Comparison of ENCODE assay signal across 13 cellular contexts in the genomic region with DNA sequence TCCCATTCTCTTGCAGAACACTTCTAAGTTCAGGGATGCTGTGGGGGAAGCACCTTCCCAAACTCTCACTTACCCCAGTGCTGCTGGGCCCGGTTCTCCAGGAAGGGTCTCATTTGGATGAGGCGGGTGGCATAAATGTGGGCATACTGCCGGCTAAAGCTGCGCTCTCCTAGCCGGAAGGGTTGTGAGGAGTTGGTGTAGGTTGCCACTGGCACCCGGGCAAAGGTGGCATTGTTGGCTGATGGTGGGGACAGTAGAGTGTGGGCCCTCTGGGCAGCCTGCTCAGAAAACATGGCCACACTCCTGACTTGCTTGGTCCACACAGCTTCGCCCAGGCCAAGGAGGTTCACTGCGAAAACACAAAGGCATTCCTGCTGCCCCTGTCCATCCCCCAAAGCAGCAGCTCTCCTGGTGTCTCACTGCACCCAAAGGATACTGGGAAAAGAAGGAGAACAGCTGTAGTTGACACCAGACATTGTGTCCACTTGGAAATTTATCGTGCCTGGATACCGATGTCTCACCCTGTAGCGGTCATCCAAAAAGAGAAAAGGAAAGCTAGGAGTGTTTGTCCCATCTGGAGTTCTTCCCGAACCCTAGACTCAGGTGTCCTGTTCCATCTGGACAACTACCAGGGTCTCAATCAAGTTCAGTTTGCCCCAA. TPM values are rescaled to one million over a fixed set of nuclear protein-coding genes. Genes with fewer than 3 reads are reported as not detected.
DNase-seq lines count a peak whose midpoint lies in the region; ATAC-seq and TF ChIP-seq lines count a peak whose summit lies in the region.
"Had no signal": no experiment of that assay in that cellular context is flagged by ENCODE, and none has a peak within 500 bp of the region (broad histone marks: within the 10 kb centered on the region; RNA-seq: fewer than 3 reads in every experiment).

No MANE protein-coding gene starts in this region.

- H3K4me3 ChIP-seq in A673 (ENCODE audit: low read depth, low read length, poor library complexity, severe bottlenecking), result peak overlapping the region; percentile 62
- peak overlapping the region; percentile 75 for H3K4me3 ChIP-seq in GM23338
- peak overlapping the region in 1 of 2 donors; percentile 87 for H3K4me3 ChIP-seq in left lung

- H3K4me3 Mint-ChIP-seq in GM23338, result peak overlapping the region; percentile 77
- peak overlapping the region; percentile 96 for H3K4me3 Mint-ChIP-seq in activated T-helper 1 cell treated with anti-CD3 and anti-CD28 coated beads, Interleukin-12 subunit alpha, Interleukin-12 subunit beta, Interleukin-2, Interleukin-4 antibody, amounts not matched to agents 30 ng/mL and 10 ng/mL and 1 ng/mL, durations not matched to agents 14 hours and 24 hours and 36 hours

- CTCF ChIA-PET in A673 (lab: Charles Lee), result no interaction called here

- H3K4me1 Mint-ChIP-seq in GM23338, result peaks cover 11% of the 10 kb centered on the region
- peaks cover 31% of the 10 kb centered on the region for H3K4me1 Mint-ChIP-seq in activated T-helper 1 cell treated with anti-CD3 and anti-CD28 coated beads, Interleukin-12 subunit alpha, Interleukin-12 subunit beta, Interleukin-2, Interleukin-4 antibody, amounts not matched to agents 30 ng/mL and 10 ng/mL and 1 ng/mL, durations not matched to agents 14 hours and 24 hours and 36 hours (ENCODE audit: low read depth)

- H3K9me3 ChIP-seq in A673 (ENCODE audit: low read depth, low read length, poor library complexity, severe bottlenecking), result no peaks in the 10 kb centered on the region
- no peaks in the 10 kb centered on the region for H3K9me3 ChIP-seq in left lung

- H3K79me2 ChIP-seq in GM23338 (replicated peaks; ENCODE audit: insufficient read depth), result peaks cover 24% of the 10 kb centered on the region

- no peaks in the 10 kb centered on the region for H3K9me2 ChIP-seq in GM23338 (ENCODE audit: insufficient read depth)

- H3K27ac ChIP-seq in A673 (ENCODE audit: low read depth, low read length, poor library complexity, severe bottlenecking) (peak overlapping the region; percentile 83), GM23338 (ENCODE audit: low read depth) (no peak overlapping the region), left lung (no peak overlapping the region)
- H3K27ac ChIP-seq: epithelial cell of prostate had no signal

- H3K27ac Mint-ChIP-seq in GM23338, result no peak overlapping the region
- peak overlapping the region; percentile 90 for H3K27ac Mint-ChIP-seq in activated T-helper 1 cell treated with anti-CD3 and anti-CD28 coated beads, Interleukin-12 subunit alpha, Interleukin-12 subunit beta, Interleukin-2, Interleukin-4 antibody, amounts not matched to agents 30 ng/mL and 10 ng/mL and 1 ng/mL, durations not matched to agents 14 hours and 24 hours and 36 hours

- ATAC-seq in GM23338 (no peak), left lung (no peak), HG03159 (IDR thresholded peaks at IDR 0.05; ENCODE audit: unreplicated experiment) (no peak), GM18870 (IDR thresholded peaks at IDR 0.05; ENCODE audit: unreplicated experiment) (no peak)

- H3K9me3 Mint-ChIP-seq in GM23338, result peaks cover 3% of the 10 kb centered on the region
- no peaks in the 10 kb centered on the region for H3K9me3 Mint-ChIP-seq in activated T-helper 1 cell treated with anti-CD3 and anti-CD28 coated beads, Interleukin-12 subunit alpha, Interleukin-12 subunit beta, Interleukin-2, Interleukin-4 antibody, amounts not matched to agents 30 ng/mL and 10 ng/mL and 1 ng/mL, durations not matched to agents 14 hours and 24 hours and 36 hours

- peaks cover 49% of the 10 kb centered on the region for H3K36me3 Mint-ChIP-seq in GM23338 (ENCODE audit: low read depth)
- peaks cover 37% of the 10 kb centered on the region for H3K36me3 Mint-ChIP-seq in activated T-helper 1 cell treated with anti-CD3 and anti-CD28 coated beads, Interleukin-12 subunit alpha, Interleukin-12 subunit beta, Interleukin-2, Interleukin-4 antibody, amounts not matched to agents 30 ng/mL and 10 ng/mL and 1 ng/mL, durations not matched to agents 14 hours and 24 hours and 36 hours (ENCODE audit: low read depth)

- H3K4me1 ChIP-seq in A673 (ENCODE audit: insufficient read depth, low read length, poor library complexity, severe bottlenecking) (peaks cover 13% of the 10 kb centered on the region), GM23338 (ENCODE audit: insufficient read depth) (peaks cover 15% of the 10 kb centered on the region; the same call in 1 of the 2 replicates), left lung (peaks cover 9 to 32% of the 10 kb centered on the region in 2 donors)

- intact Hi-C loops in A673 (cut with micrococcal nuclease; ENCODE audit: unreplicated experiment) (loop anchor here (5.0 kb wide), 1 partner anchor 80 kb away; the partner anchor contains the start of gene YKT6), left lung (cut with DNase I) (no loop called here)
- intact Hi-C loops in activated T-helper 1 cell treated with anti-CD3 and anti-CD28 coated beads, Interleukin-12 subunit alpha, Interleukin-12 subunit beta, Interleukin-2, Interleukin-4 antibody, amounts not matched to agents 30 ng/mL and 10 ng/mL and 1 ng/mL, durations not matched to agents 14 hours and 24 hours and 36 hours (cut with micrococcal nuclease), result loop anchor here (2.0 to 10.0 kb wide), 5 partner anchors 17 to 675 kb away; partner anchors contain the start of genes AEBP1, DBNL, MRPS24 and PPIA

- no peaks in the 10 kb centered on the region for H3K27me3 ChIP-seq in A673 (replicated peaks; ENCODE audit: insufficient read depth, low read depth, low read length, poor library complexity)
- peaks cover 12% of the 10 kb centered on the region for H3K27me3 ChIP-seq in GM23338 (ENCODE audit: insufficient read depth)
- no peaks in the 10 kb centered on the region for H3K27me3 ChIP-seq in left lung

- H3F3A ChIP-seq in GM23338 (replicated peaks; ENCODE audit: low read depth), result no peaks in the 10 kb centered on the region

- peak overlapping the region; percentile 88 for H3K4me2 ChIP-seq in GM23338

- DNase-seq in A673 (ENCODE audit: low spot score), result no peak
- no peak for DNase-seq in GM23338 (ENCODE audit: low spot score)
- DNase-seq in activated T-helper 1 cell treated with anti-CD3 and anti-CD28 coated beads, Interleukin-12 subunit alpha, Interleukin-12 subunit beta, Interleukin-2, Interleukin-4 antibody, amounts not matched to agents 30 ng/mL and 10 ng/mL and 1 ng/mL, durations not matched to agents 14 hours and 24 hours and 36 hours (ENCODE audit: low spot score), result no peak
- peak; percentile 88 for DNase-seq in myocyte (ENCODE audit: low read depth)
- no peak for DNase-seq in left lung
- DNase-seq in NCI-H82 treated with DMSO at 0.1 percent for 48 hours (lab: John Stamatoyannopoulos, UW; ENCODE audit: unreplicated experiment), result no peak
- DNase-seq: DMS53, midbrain, NCI-H1436 treated with DMSO at 0.1 percent for 48 hours, SHP77 treated with DMSO at 0.1 percent for 48 hours had no signal

- H3K36me3 ChIP-seq in A673 (ENCODE audit: insufficient read depth, low read length, poor library complexity, severe bottlenecking) (peaks cover 45% of the 10 kb centered on the region), GM23338 (ENCODE audit: insufficient read depth) (peaks cover 12% of the 10 kb centered on the region; the same call in 1 of the 2 replicates), left lung (peaks cover 0 to 30% of the 10 kb centered on the region in 2 donors)

- TF ChIP-seq CTCF in A673 (conservative IDR thresholded peaks at IDR 0.05; ENCODE audit: low read depth, low read length) (no peak), GM23338 (conservative IDR thresholded peaks at IDR 0.05; ENCODE audit: low read depth in 2 of 2) (no peak), left lung (IDR thresholded peaks at IDR 0.05) (no peak)

- H2AFZ ChIP-seq in GM23338, result no peak overlapping the region

- H3K27me3 Mint-ChIP-seq in GM23338 (ENCODE audit: insufficient read depth, low read depth, poor library complexity), result peaks cover 9% of the 10 kb centered on the region
- peaks cover 7% of the 10 kb centered on the region for H3K27me3 Mint-ChIP-seq in activated T-helper 1 cell treated with anti-CD3 and anti-CD28 coated beads, Interleukin-12 subunit alpha, Interleukin-12 subunit beta, Interleukin-2, Interleukin-4 antibody, amounts not matched to agents 30 ng/mL and 10 ng/mL and 1 ng/mL, durations not matched to agents 14 hours and 24 hours and 36 hours (ENCODE audit: insufficient read depth)

- no TSS peak for BruUV-seq in A673 (replicated peaks; lab: Mats Ljungman, UMichigan)

- POLR2A ChIA-PET in A673 (lab: Charles Lee; ENCODE audit: low non-redundant PET), result interaction anchor here (0.6 kb wide), 1 partner anchor 13 kb away, joined by 4 read pairs; no protein-coding TSS in a partner anchor

- H4K20me1 ChIP-seq in GM23338 (replicated peaks; ENCODE audit: insufficient read depth), result peaks cover 3% of the 10 kb centered on the region

RNA-seq across cellular contexts. Expression of gene POLD2, which starts 1.5 kb away (rescaled TPM):
- total RNA-seq in A673 (2021) (252 TPM in 2 replicates), myocyte (199 and 211 TPM in 2 replicates), left lung (100 to 1,000 TPM in 1 of 2 donors, 10 to 100 TPM in 1; 68.3 to 115 TPM)
- 111 and 127 TPM in 2 replicates for total RNA-seq in GM23338 (2014; rRNA removed; shearing (Covaris generic))
- 101 and 108 TPM in 2 replicates for polyA plus RNA-seq in GM23338 (2016; fragmentation: Nextera tagmentation; extraction: Ambion mirVana)
- total RNA-seq in activated T-helper 1 cell treated with anti-CD3 and anti-CD28 coated beads, Interleukin-12 subunit alpha, Interleukin-12 subunit beta, Interleukin-2, Interleukin-4 antibody, amounts not matched to agents 30 ng/mL and 10 ng/mL and 1 ng/mL, durations not matched to agents 14 hours and 24 hours and 36 hours, result 234 and 250 TPM in 2 replicates
- 242 TPM for polyA plus RNA-seq in myocyte (2012)

RNA-seq across cellular contexts. Expression of gene AEBP1, which starts 17.7 kb away (rescaled TPM):
- total RNA-seq in A673 (2021) (30.1 and 31.8 TPM in 2 replicates), myocyte (0.75 and 1.2 TPM in 2 replicates), left lung (100 to 1,000 TPM; 167 to 195 TPM)
- total RNA-seq in GM23338 (2014; rRNA removed; shearing (Covaris generic)), result 36.7 and 42.0 TPM in 2 replicates
- 15.1 and 16.0 TPM in 2 replicates for polyA plus RNA-seq in GM23338 (2016; fragmentation: Nextera tagmentation; extraction: Ambion mirVana)
- total RNA-seq in activated T-helper 1 cell treated with anti-CD3 and anti-CD28 coated beads, Interleukin-12 subunit alpha, Interleukin-12 subunit beta, Interleukin-2, Interleukin-4 antibody, amounts not matched to agents 30 ng/mL and 10 ng/mL and 1 ng/mL, durations not matched to agents 14 hours and 24 hours and 36 hours, result 17.0 and 17.2 TPM in 2 replicates
- 1.4 TPM for polyA plus RNA-seq in myocyte (2012)

RNA-seq across cellular contexts. Expression of gene MYL7, which starts 19.2 kb away (rescaled TPM):
- total RNA-seq in A673 (2021), result not detected in 2 replicates
- 2.4 TPM in 1 of 2 replicates, not detected in the other for total RNA-seq in GM23338 (2014; rRNA removed; shearing (Covaris generic))
- polyA plus RNA-seq in GM23338 (2016; fragmentation: Nextera tagmentation; extraction: Ambion mirVana), result 4.8 and 8.3 TPM in 2 replicates
- not detected in 2 replicates for total RNA-seq in activated T-helper 1 cell treated with anti-CD3 and anti-CD28 coated beads, Interleukin-12 subunit alpha, Interleukin-12 subunit beta, Interleukin-2, Interleukin-4 antibody, amounts not matched to agents 30 ng/mL and 10 ng/mL and 1 ng/mL, durations not matched to agents 14 hours and 24 hours and 36 hours
- total RNA-seq in myocyte, result not detected in 2 replicates
- polyA plus RNA-seq in myocyte (2012), result not detected
- 1 to 10 TPM; 1.5 to 1.8 TPM for total RNA-seq in left lung

RNA-seq across cellular contexts. Expression of gene POLM, which starts 39.6 kb away (rescaled TPM):
- total RNA-seq in A673 (2021) (9.6 and 12.8 TPM in 2 replicates), myocyte (39.4 and 40.3 TPM in 2 replicates), left lung (10 to 100 TPM; 16.7 to 26.4 TPM)
- 19.8 and 35.4 TPM in 2 replicates for total RNA-seq in GM23338 (2014; rRNA removed; shearing (Covaris generic))
- polyA plus RNA-seq in GM23338 (2016; fragmentation: Nextera tagmentation; extraction: Ambion mirVana), result 7.1 and 8.0 TPM in 2 replicates
- 36.9 and 41.7 TPM in 2 replicates for total RNA-seq in activated T-helper 1 cell treated with anti-CD3 and anti-CD28 coated beads, Interleukin-12 subunit alpha, Interleukin-12 subunit beta, Interleukin-2, Interleukin-4 antibody, amounts not matched to agents 30 ng/mL and 10 ng/mL and 1 ng/mL, durations not matched to agents 14 hours and 24 hours and 36 hours
- polyA plus RNA-seq in myocyte (2012), result 14.8 TPM

RNA-seq across cellular contexts. Expression of gene PGAM2, which starts 56.5 kb away (rescaled TPM):
- not detected in 2 replicates for total RNA-seq in A673 (2021)
- total RNA-seq in GM23338 (2014; rRNA removed; shearing (Covaris generic)), result 0.78 and 2.9 TPM in 2 replicates
- polyA plus RNA-seq in GM23338 (2016; fragmentation: Nextera tagmentation; extraction: Ambion mirVana), result 5.1 and 7.8 TPM in 2 replicates
- 0.42 and 0.78 TPM in 2 replicates for total RNA-seq in activated T-helper 1 cell treated with anti-CD3 and anti-CD28 coated beads, Interleukin-12 subunit alpha, Interleukin-12 subunit beta, Interleukin-2, Interleukin-4 antibody, amounts not matched to agents 30 ng/mL and 10 ng/mL and 1 ng/mL, durations not matched to agents 14 hours and 24 hours and 36 hours
- total RNA-seq in myocyte, result 62.5 and 81.2 TPM in 2 replicates
- 38.5 TPM for polyA plus RNA-seq in myocyte (2012)
- under 1 TPM in 1 of 2 donors, not detected in 1; 0.79 TPM for total RNA-seq in left lung

Comparison
In these comparisons a context has a peak if more than half of its experiments do, and no peak if none do; other contexts are left out.
1. intact Hi-C loops: an anchor here in A673 (5.0 kb wide) and activated T-helper 1 cell treated with anti-CD3 and anti-CD28 coated beads, Interleukin-12 subunit alpha, Interleukin-12 subunit beta, Interleukin-2, Interleukin-4 antibody, amounts not matched to agents 30 ng/mL and 10 ng/mL and 1 ng/mL, durations not matched to agents 14 hours and 24 hours and 36 hours (2.0 to 10.0 kb wide); none called in left lung.